18 cellular contexts compared by ENCODE assay signal in the genomic region with DNA sequence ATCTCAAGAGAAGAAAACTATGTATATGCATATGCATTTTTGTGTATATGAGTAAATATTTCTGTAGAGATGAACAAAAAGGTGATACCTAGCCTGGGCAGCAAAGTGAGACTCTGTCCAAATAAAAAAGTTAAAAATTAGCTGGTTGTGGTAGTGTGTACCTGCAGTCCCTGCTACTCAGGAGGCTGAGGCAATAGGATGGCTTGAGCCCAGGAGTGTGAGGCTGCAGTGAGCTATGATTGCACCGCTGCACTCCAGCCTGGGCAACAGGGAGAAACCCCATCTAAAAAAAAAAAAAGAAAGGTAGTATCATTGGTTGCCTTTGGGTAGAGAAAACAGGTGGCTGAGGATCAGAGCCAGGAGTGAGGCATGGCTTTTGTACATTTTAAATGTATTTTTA. TPM values are rescaled to one million over a fixed set of nuclear protein-coding genes. Genes with fewer than 3 reads are reported as not detected.
"Had no signal": no experiment of that assay in that cellular context is flagged by ENCODE, and none has a peak within 500 bp of the region (broad histone marks: within the 10 kb centered on the region; RNA-seq: fewer than 3 reads in every experiment).

No MANE protein-coding gene starts in this region.

- H3K27ac Mint-ChIP-seq: activated CD4-positive, alpha-beta memory T cell treated with anti-CD3 and anti-CD28 coated beads for 36 hours; activated naive CD8-positive, alpha-beta T cell; brain; endodermal cell; nephron progenitor cell had no signal

- H3K4me3 Mint-ChIP-seq: activated CD4-positive, alpha-beta memory T cell treated with anti-CD3 and anti-CD28 coated beads for 36 hours; activated naive CD8-positive, alpha-beta T cell; activated T-cell treated with anti-CD3 and anti-CD28 coated beads, Interleukin-2, amount 50 U/mL, for 4 hours; brain; endodermal cell; nephron progenitor cell had no signal

- H3K36me3 Mint-ChIP-seq: activated CD4-positive, alpha-beta memory T cell treated with anti-CD3 and anti-CD28 coated beads for 36 hours; activated naive CD8-positive, alpha-beta T cell; brain had no signal

- H3K4me1 ChIP-seq: testis, uterus had no signal

- ATAC-seq: activated T-cell treated with anti-CD3 and anti-CD28 coated beads, Interleukin-2, amount 50 U/mL, for 4 hours; stimulated activated naive CD8-positive, alpha-beta T cell treated with anti-CD3 and anti-CD28 coated beads, Interleukin-15, Interleukin-2, amounts not matched to agents 100 U/mL and 50 U/mL, for 24 hours had no signal

- H3K27me3 Mint-ChIP-seq: activated naive CD8-positive, alpha-beta T cell had no signal

- DNase-seq: activated CD4-positive, alpha-beta memory T cell treated with anti-CD3 and anti-CD28 coated beads for 36 hours; activated CD4-positive, alpha-beta T cell treated with anti-CD3 and anti-CD28 coated beads for 1 hour; activated effector memory CD4-positive, alpha-beta T cell treated with anti-CD3 and anti-CD28 coated beads, Interleukin-2, amount 50 U/mL, for 16 hours; activated T-cell treated with anti-CD3 and anti-CD28 coated beads, Interleukin-2, amount 50 U/mL, for 4 hours; amygdala; cerebellar nuclear complex; dermis blood vessel endothelial cell; endodermal cell; mesenchymal stem cell; nephron progenitor cell; stimulated activated CD4-positive, alpha-beta T cell treated with anti-CD3 and anti-CD28 coated beads, Interleukin-12 subunit alpha, Interleukin-12 subunit beta, amount 100 ng/mL, for 4 hours; stimulated activated CD4-positive, alpha-beta T cell treated with anti-CD3 and anti-CD28 coated beads, Interleukin-2, amount 100 ng/mL, for 48 hours; stimulated activated naive CD8-positive, alpha-beta T cell treated with anti-CD3 and anti-CD28 coated beads, Interleukin-15, Interleukin-2, amounts not matched to agents 100 U/mL and 50 U/mL, for 24 hours; testis; uterus had no signal

- H3K36me3 ChIP-seq: uterus had no signal

- H3K4me1 Mint-ChIP-seq: brain, nephron progenitor cell had no signal

- H3K27me3 ChIP-seq: testis, uterus had no signal

- H3K27ac ChIP-seq: testis, uterus had no signal

- H3K9me3 ChIP-seq: testis, uterus had no signal

- H3K9me3 Mint-ChIP-seq: activated CD4-positive, alpha-beta memory T cell treated with anti-CD3 and anti-CD28 coated beads for 36 hours; activated T-cell treated with anti-CD3 and anti-CD28 coated beads, Interleukin-2, amount 50 U/mL, for 4 hours; brain; endodermal cell; nephron progenitor cell had no signal

- H3K4me3 ChIP-seq: testis, uterus had no signal

RNA-seq across cellular contexts. Expression of gene KLHL31, which starts 50.9 kb away (rescaled TPM):
- total RNA-seq: pulmonary artery endothelial cell had no signal
